1 cellular context compared by ENCODE assay signal in genomic region chr22:39520874-39521857, GRCh38.
TF ChIP-seq lines count a peak whose summit lies in the region.

No MANE protein-coding gene starts in this region.

TF ChIP-seq in IMR-90, 13 proteins besides CTCF, POLR2A, EP300 and RAD21:
- TF ChIP-seq ELK1 (IDR thresholded peaks at IDR 0.05; ENCODE audit: borderline replicate concordance, low read depth, low read length) (no peak), MAZ (IDR thresholded peaks at IDR 0.05; ENCODE audit: borderline replicate concordance, low read depth, low read length) (no peak), RCOR1 (IDR thresholded peaks at IDR 0.05; ENCODE audit: insufficient replicate concordance, low read length) (no peak), USF2 (IDR thresholded peaks at IDR 0.05; ENCODE audit: low read depth, low read length) (no peak), BHLHE40 (IDR thresholded peaks at IDR 0.05; ENCODE audit: low read depth, low read length) (no peak), CHD1 (IDR thresholded peaks at IDR 0.05; ENCODE audit: low read depth, low read length) (peak; percentile 70; the same call in 1 of the 2 replicates), FOS (IDR thresholded peaks at IDR 0.05; ENCODE audit: low read depth, low read length) (no peak), RFX5 (IDR thresholded peaks at IDR 0.05; ENCODE audit: low read depth, low read length) (no peak), MXI1 (IDR thresholded peaks at IDR 0.05; ENCODE audit: borderline replicate concordance, low read depth, low read length) (peak; percentile 69; the same call in 1 of the 2 replicates), NFE2L2 (IDR thresholded peaks at IDR 0.05; ENCODE audit: low read depth, low read length) (no peak), SMC3 (IDR thresholded peaks at IDR 0.05; ENCODE audit: low read depth, low read length) (no peak), CEBPB (IDR thresholded peaks at IDR 0.05; ENCODE audit: low read depth, low read length) (no peak), MAFK (IDR thresholded peaks at IDR 0.05; ENCODE audit: low read depth, low read length) (no peak)
TF ChIP-seq in IMR-90: peak in this region for 2.
